Comparison of ENCODE assay signal across 17 cellular contexts in genomic region chr12:29187756-29188155, GRCh38.
"Had no signal": no experiment of that assay in that cellular context is flagged by ENCODE, and none has a peak within 500 bp of the region (broad histone marks: within the 10 kb centered on the region; RNA-seq: fewer than 3 reads in every experiment).

No MANE protein-coding gene starts in this region.

- ATAC-seq: activated naive CD8-positive, alpha-beta T cell treated with anti-CD3 and anti-CD28 coated beads, Interleukin-2, amount 50 U/mL, for 24 hours; activated T-helper 17 cell treated with anti-CD3 and anti-CD28 coated beads, Interleukin-2, amount 50 U/mL, for 72 hours; naive thymus-derived CD8-positive, alpha-beta T cell had no signal

- H3K36me3 ChIP-seq: ascending aorta, breast epithelium, upper lobe of left lung had no signal

- H3K27ac ChIP-seq: ascending aorta, breast epithelium, skin epidermis, upper lobe of left lung had no signal

- DNase-seq: activated CD4-positive, CD25-positive, alpha-beta regulatory T cell treated with anti-CD3 and anti-CD28 coated beads, Interleukin-2, amount 50 U/mL, for 72 hours; activated naive CD4-positive, alpha-beta T cell treated with anti-CD3 and anti-CD28 coated beads for 36 hours; activated naive CD8-positive, alpha-beta T cell treated with anti-CD3 and anti-CD28 coated beads, Interleukin-2, amount 50 U/mL, for 24 hours; activated T-cell treated with anti-CD3 and anti-CD28 coated beads for 4 hours; erythroblast; head of caudate nucleus; immature natural killer cell; left cardiac atrium; naive thymus-derived CD8-positive, alpha-beta T cell; stimulated activated CD4-positive, alpha-beta T cell treated with anti-CD3 and anti-CD28 coated beads, Interleukin-4, amount 100 ng/mL, for 4 hours; stimulated activated CD8-positive, alpha-beta memory T cell treated with anti-CD3 and anti-CD28 coated beads, Interleukin-4, amount 100 ng/mL, for 48 hours; stimulated activated naive CD4-positive, alpha-beta T cell treated with Interleukin-2 at 50 U/mL for 16 hours; upper lobe of left lung had no signal

- H3K27me3 ChIP-seq: ascending aorta, breast epithelium, upper lobe of left lung had no signal

- H3K4me1 ChIP-seq: ascending aorta, breast epithelium, upper lobe of left lung had no signal

- H3K4me3 ChIP-seq: ascending aorta, breast epithelium, skin epidermis, upper lobe of left lung had no signal

- H3K9me3 ChIP-seq: ascending aorta, breast epithelium, upper lobe of left lung had no signal
